ENCODE assay signal across 22 cellular contexts in the genomic region with DNA sequence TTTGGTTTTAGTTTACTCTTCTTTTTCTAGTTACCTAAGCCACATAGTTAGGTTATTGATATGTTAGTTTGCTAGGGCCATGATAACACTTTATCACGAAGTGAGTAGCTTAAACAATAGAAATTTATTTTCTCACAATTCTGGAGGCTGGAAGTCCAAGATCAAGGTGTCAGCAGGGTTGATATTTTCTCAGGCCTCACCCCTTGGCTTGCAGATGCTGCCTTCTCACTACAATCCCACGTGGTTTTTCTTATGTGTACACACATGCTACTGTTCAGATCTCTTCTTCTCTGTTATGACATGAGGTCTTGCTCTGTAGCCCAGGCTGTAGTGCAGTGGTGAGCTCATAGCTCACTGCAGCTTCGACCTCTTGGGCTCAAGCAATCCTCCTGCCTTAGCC. TPM values are rescaled to one million over a fixed set of nuclear protein-coding genes. Genes with fewer than 3 reads are reported as not detected.
A peak's percentile ranks its signal among the peaks of the same experiment; 100 is the strongest.
DNase-seq lines count a peak whose midpoint lies in the region; ATAC-seq, FAIRE-seq and TF ChIP-seq lines count a peak whose summit lies in the region.
"Had no signal": no experiment of that assay in that cellular context is flagged by ENCODE, and none has a peak within 500 bp of the region (broad histone marks: within the 10 kb centered on the region; RNA-seq: fewer than 3 reads in every experiment).

No MANE protein-coding gene starts in this region.

- H4K12ac ChIP-seq in trophoblast cell (ENCODE audit: low read depth, low read length), result no peak overlapping the region

- no peak overlapping the region for H3K4ac ChIP-seq in trophoblast cell (ENCODE audit: low read depth, low read length)

- H2BK12ac ChIP-seq in trophoblast cell (ENCODE audit: low read length), result no peak overlapping the region

- TF ChIP-seq POLR2A in A549 (IDR thresholded peaks at IDR 0.05; ENCODE audit: low read length), result no peak

- no peaks in the 10 kb centered on the region for H3K79me2 ChIP-seq in trophoblast cell (ENCODE audit: control insufficient read depth, insufficient read depth, low read length, poor library complexity)

- no peak for TF ChIP-seq RAD21 in A549 (conservative IDR thresholded peaks at IDR 0.05 in 1 of 2, IDR thresholded peaks at IDR 0.05 in 1 of 2)

- H3K14ac ChIP-seq in trophoblast cell (ENCODE audit: low read length), result no peak overlapping the region

- H4K91ac ChIP-seq in trophoblast cell (ENCODE audit: low read depth, low read length), result no peak overlapping the region

- H3K9ac ChIP-seq in trophoblast cell (ENCODE audit: low read length), result no peak overlapping the region
- H3K9ac ChIP-seq: BLaER1 had no signal

- 6% methylated on average over 3 of the region's 3 CpGs for WGBS in A549 (ENCODE audit: missing lambda C conversion rate)
- no CpG with 5 or more reads among the region's 3 CpGs for WGBS in trophoblast cell (ENCODE audit: extremely low coverage, insufficient coverage, insufficient read length)

- H3K79me1 ChIP-seq in trophoblast cell (ENCODE audit: low read length), result no peaks in the 10 kb centered on the region

- no peak for ATAC-seq in A549

- H3K9me3 ChIP-seq in A549 (peaks cover 41% of the 10 kb centered on the region), trophoblast cell (ENCODE audit: insufficient read depth, low read depth, low read length) (no peaks in the 10 kb centered on the region)
- H3K9me3 ChIP-seq: BE2C had no signal

- no peaks in the 10 kb centered on the region for H3K27me3 ChIP-seq in trophoblast cell (ENCODE audit: insufficient read depth, low read length)
- H3K27me3 ChIP-seq: BE2C, BLaER1 had no signal

- no peaks in the 10 kb centered on the region for H3K36me3 ChIP-seq in trophoblast cell (ENCODE audit: control insufficient read depth in 1 of 2, insufficient read depth in 2 of 2, low read length in 2 of 2)
- H3K36me3 ChIP-seq: BE2C, BLaER1 had no signal

- H2AK5ac ChIP-seq in trophoblast cell (ENCODE audit: low read length), result no peak overlapping the region

- H3K4me2 ChIP-seq in A549, result no peak overlapping the region
- no peak overlapping the region for H3K4me2 ChIP-seq in trophoblast cell (ENCODE audit: low read length)
- H3K4me2 ChIP-seq: BLaER1 had no signal

- no peak overlapping the region for H3K23ac ChIP-seq in trophoblast cell (ENCODE audit: low read length)

- H2BK5ac ChIP-seq in trophoblast cell (ENCODE audit: low read depth, low read length, poor library complexity), result no peak overlapping the region

- no peak for TF ChIP-seq EP300 in A549 (IDR thresholded peaks at IDR 0.05)

- POLR2A ChIA-PET in A549 (lab: Yijun Ruan, JAX), result no interaction called here

- H3K18ac ChIP-seq in trophoblast cell (ENCODE audit: low read length), result no peak overlapping the region

- no peaks in the 10 kb centered on the region for H3K4me1 ChIP-seq in A549
- no peaks in the 10 kb centered on the region for H3K4me1 ChIP-seq in trophoblast cell (ENCODE audit: control insufficient read depth in 1 of 2, insufficient read depth in 2 of 2, low read length in 2 of 2)
- H3K4me1 ChIP-seq: BE2C, BLaER1 had no signal

- in situ Hi-C loops in G401 (cut with HindIII; ENCODE audit: low sequenced_read_pairs), result no loop called here

- H3K4me3 ChIP-seq in A549 (no peak overlapping the region), trophoblast cell (ENCODE audit: low read depth, low read length) (peak overlapping the region; percentile 12)
- H3K4me3 ChIP-seq: BLaER1 had no signal

- no peak overlapping the region for H2BK120ac ChIP-seq in trophoblast cell (ENCODE audit: insufficient read depth, low read length, poor library complexity)

- DNase-seq in DMS53 (lab: John Stamatoyannopoulos, UW) (peak; percentile 6), DMS53 treated with DMSO at 0.1 percent for 48 hours (lab: John Stamatoyannopoulos, UW; ENCODE audit: unreplicated experiment) (no peak), A549 (ENCODE audit: low read depth in 1 of 2, low spot score in 1 of 2) (no peak), trophoblast cell (no peak), G401 (ENCODE audit: low spot score) (no peak)
- DNase-seq: ACHN; BE2C; C1 segment of cervical spinal cord; CD4-positive, alpha-beta memory T cell; CD4-positive, CD25-positive, alpha-beta regulatory T cell; CD8-positive, alpha-beta memory T cell; COR-L47; DMS 273 treated with DMSO at 0.1 percent for 48 hours; DMS153; DMS79; DND-41; EL; GF-D8 had no signal

- no peak overlapping the region for H3K27ac ChIP-seq in A549
- no peak overlapping the region for H3K27ac ChIP-seq in trophoblast cell (ENCODE audit: low read depth, low read length)
- H3K27ac ChIP-seq: 22Rv1, BLaER1 had no signal

- H4K8ac ChIP-seq in trophoblast cell (ENCODE audit: low read depth, low read length), result no peak overlapping the region

- TF ChIP-seq CTCF in A549 (IDR thresholded peaks at IDR 0.05), result no peak

- no peak overlapping the region for H2AFZ ChIP-seq in trophoblast cell (ENCODE audit: insufficient read depth, low read length, poor library complexity)

- CTCF ChIA-PET in A549 (lab: Yijun Ruan, JAX), result interaction anchor here (0.8 to 1.7 kb wide), 4 partner anchors 9 to 162 kb away, joined by 3 to 4 read pairs (median 4); no protein-coding TSS in a partner anchor

- peak; percentile 79 for FAIRE-seq in A549 (lab: Jason Lieb, UNC)
- FAIRE-seq: GM12891, GM19239 had no signal

TF ChIP-seq in A549, 52 proteins besides CTCF, POLR2A, EP300 and RAD21:
- TF ChIP-seq MAZ (IDR thresholded peaks at IDR 0.05; ENCODE audit: borderline replicate concordance, low read depth, low read length) (no peak), FOXS1 (CRISPR knock-in tag; IDR thresholded peaks at IDR 0.05) (no peak), TFCP2L1 (CRISPR knock-in tag; IDR thresholded peaks at IDR 0.05) (no peak)
- TF ChIP-seq, protein P1, sequence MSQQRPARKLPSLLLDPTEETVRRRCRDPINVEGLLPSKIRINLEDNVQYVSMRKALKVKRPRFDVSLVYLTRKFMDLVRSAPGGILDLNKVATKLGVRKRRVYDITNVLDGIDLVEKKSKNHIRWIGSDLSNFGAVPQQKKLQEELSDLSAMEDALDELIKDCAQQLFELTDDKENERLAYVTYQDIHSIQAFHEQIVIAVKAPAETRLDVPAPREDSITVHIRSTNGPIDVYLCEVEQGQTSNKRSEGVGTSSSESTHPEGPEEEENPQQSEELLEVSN (IDR thresholded peaks at IDR 0.05; ENCODE audit: borderline replicate concordance, low read depth), result no peak

RNA-seq across cellular contexts. Expression of a gene that starts 7.8 kb away (rescaled TPM):
- 157 and 228 TPM in 2 replicates for polyA plus RNA-seq in A549 (2011; rRNA removed)
- polyA plus RNA-seq in A549 (2012; cell fraction: cytosol; rRNA removed), result 49.3 and 63.3 TPM in 2 replicates
- polyA plus RNA-seq in A549 (2012; cell fraction: nucleus; rRNA removed), result 13.8 and 26.8 TPM in 2 replicates
- 116 to 125 TPM (median 119 TPM) in 3 replicates for polyA plus RNA-seq in A549 (2017; fragmentation: RNase III; extraction: RNeasy Plus Mini Kit Qiagen cat#74134 plus additional on column Dnase treatment)
- polyA minus RNA-seq in A549 (2011; rRNA and poly(A)+ RNA removed), result 112 and 125 TPM in 2 replicates
- 41.6 and 42.6 TPM in 2 replicates for polyA plus RNA-seq in trophoblast cell (2013)
- total RNA-seq in G401 (2014; rRNA removed; shearing (Covaris generic)), result 56.5 and 73.2 TPM in 2 replicates
